ENCODE assay signal across 9 cellular contexts in the genomic region with DNA sequence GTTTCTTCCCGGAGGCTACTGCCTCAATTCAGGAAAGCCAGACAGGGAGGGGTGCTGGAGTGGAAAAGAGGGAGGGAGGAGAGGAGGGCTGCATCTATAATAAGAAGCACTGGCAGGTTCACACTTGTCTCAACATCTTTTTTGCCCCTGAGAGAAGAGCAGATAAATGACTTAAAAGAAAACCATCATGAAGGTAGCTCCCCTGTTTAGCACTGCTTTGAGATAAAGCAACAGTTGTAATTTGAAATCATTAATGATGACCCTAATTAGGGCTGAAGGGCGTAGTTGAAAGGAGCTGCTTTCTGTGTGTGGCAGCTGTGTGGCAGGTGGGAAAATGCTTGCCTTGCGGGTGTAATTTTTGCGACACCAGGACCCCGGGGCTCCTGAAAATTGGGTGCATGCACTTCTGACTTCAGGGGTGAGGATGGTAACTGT.
A peak's percentile ranks its signal among the peaks of the same experiment; 100 is the strongest.
DNase-seq lines count a peak whose midpoint lies in the region; ATAC-seq, FAIRE-seq and TF ChIP-seq lines count a peak whose summit lies in the region.
"Had no signal": no experiment of that assay in that cellular context is flagged by ENCODE, and none has a peak within 500 bp of the region (broad histone marks: within the 10 kb centered on the region; RNA-seq: fewer than 3 reads in every experiment).

No MANE protein-coding gene starts in this region.

- no peaks in the 10 kb centered on the region for H3K36me3 ChIP-seq in brain microvascular endothelial cell (replicated peaks)
- no peaks in the 10 kb centered on the region for H3K36me3 ChIP-seq in HepG2 (replicated peaks in 1 of 2; ENCODE audit: control insufficient read depth in 1 of 2, insufficient read depth in 2 of 2, low read length in 2 of 2)
- no peaks in the 10 kb centered on the region for H3K36me3 ChIP-seq in suprapubic skin
- H3K36me3 ChIP-seq in small intestine (ENCODE audit: control insufficient read depth in 2 of 2, insufficient read depth in 2 of 2, low read length in 2 of 2) = no peaks in the 10 kb centered on the region

- H3K27me3 ChIP-seq in brain microvascular endothelial cell (replicated peaks) = no peaks in the 10 kb centered on the region
- peaks cover 10 to 44% of the 10 kb centered on the region in 2 experiments for H3K27me3 ChIP-seq in HepG2 (ENCODE audit: control insufficient read depth in 1 of 2, insufficient read depth in 2 of 2, low read length in 2 of 2)
- H3K27me3 ChIP-seq in suprapubic skin = peaks cover 6% of the 10 kb centered on the region
- peaks cover 3 to 10% of the 10 kb centered on the region in 2 donors for H3K27me3 ChIP-seq in small intestine (ENCODE audit: control insufficient read depth in 2 of 2, insufficient read depth in 2 of 2, low read length in 2 of 2)

- no peaks in the 10 kb centered on the region for H3K79me2 ChIP-seq in HepG2 (ENCODE audit: insufficient read depth, low read length)

- H4K20me1 ChIP-seq in HepG2 (ENCODE audit: insufficient read depth, low read length) = no peaks in the 10 kb centered on the region

- no peak for ATAC-seq in HepG2

- H3K4me3 ChIP-seq in brain microvascular endothelial cell (ENCODE audit: low read depth, low read length) (peak overlapping the region; percentile 83), HepG2 (replicated peaks in 1 of 3; ENCODE audit: insufficient read depth in 1 of 3, low read depth in 2 of 3, low read length in 3 of 3) (no peak overlapping the region), suprapubic skin (peak overlapping the region; percentile 83), small intestine (ENCODE audit: low read depth in 1 of 2, low read length in 2 of 2) (no peak overlapping the region)

- H3K9me3 ChIP-seq in HepG2 (ENCODE audit: low read length) = no peaks in the 10 kb centered on the region
- no peaks in the 10 kb centered on the region for H3K9me3 ChIP-seq in suprapubic skin
- H3K9me3 ChIP-seq in small intestine (ENCODE audit: control insufficient read depth, low read depth) = no peaks in the 10 kb centered on the region

- H3K4me1 ChIP-seq in HepG2 (ENCODE audit: insufficient read depth, low read length) = peaks cover 18% of the 10 kb centered on the region
- peaks cover 55% of the 10 kb centered on the region for H3K4me1 ChIP-seq in suprapubic skin
- H3K4me1 ChIP-seq in small intestine (ENCODE audit: control insufficient read depth in 2 of 2, insufficient read depth in 1 of 2, low read depth in 1 of 2, low read length in 1 of 2) = peaks cover 0 to 4% of the 10 kb centered on the region in 2 donors

- TF ChIP-seq CTCF in brain microvascular endothelial cell (IDR thresholded peaks at IDR 0.05; ENCODE audit: low read depth, low read length, missing control alignments) (no peak), HepG2 (CRISPR knock-in tag; IDR thresholded peaks at IDR 0.05) (no peak), suprapubic skin (IDR thresholded peaks at IDR 0.05) (no peak)

- intact Hi-C loops in HepG2 (cut with micrococcal nuclease; ENCODE audit: unreplicated experiment) = loop anchor here (2.0 kb wide), 2 partner anchors 17 to 39 kb away; no protein-coding TSS in a partner anchor

- DNase-seq in NCI-H82 (lab: John Stamatoyannopoulos, UW) = peak; percentile 72
- DNase-seq in NCI-H82 treated with DMSO at 0.1 percent for 48 hours (lab: John Stamatoyannopoulos, UW; ENCODE audit: unreplicated experiment) = no peak
- no peak for DNase-seq in brain microvascular endothelial cell
- DNase-seq in HepG2 (ENCODE audit: low spot score) = no peak
- DNase-seq in suprapubic skin (ENCODE audit: low spot score in 2 of 2) = no peak
- DNase-seq in COLO668 (lab: John Stamatoyannopoulos, UW; ENCODE audit: unreplicated experiment) = no peak
- DNase-seq in small intestine = no peak
- DNase-seq in GOT3 (lab: John Stamatoyannopoulos, UW) = no peak
- DNase-seq: activated gamma-delta T cell had no signal

- H2AFZ ChIP-seq in HepG2 (ENCODE audit: low read length) = no peak overlapping the region

- POLR2A ChIA-PET in HepG2 (lab: Yijun Ruan, JAX) = no interaction called here

- H3K27ac ChIP-seq in brain microvascular endothelial cell (peak overlapping the region; percentile 95), HepG2 (ENCODE audit: extremely low read length, insufficient read depth, low read length) (no peak overlapping the region), suprapubic skin (peak overlapping the region; percentile 90), small intestine (ENCODE audit: low read depth in 1 of 2, low read length in 1 of 2) (peak overlapping the region in 1 of 2 donors; percentile 91)

- 63% methylated on average over 5 of the region's 5 CpGs for WGBS in HepG2 (ENCODE audit: low lambda C conversion rate)
- WGBS in suprapubic skin = 40% methylated on average over 5 of the region's 5 CpGs
- 20 to 56% (median 40%) methylated on average over 5 of the region's 5 CpGs for WGBS in small intestine, 3 donors

- BruUV-seq in HepG2 (replicated peaks; lab: Mats Ljungman, UMichigan) = no TSS peak

- TF ChIP-seq RAD21 in HepG2 (CRISPR knock-in tag; IDR thresholded peaks at IDR 0.05) = no peak

- H3K9ac ChIP-seq in HepG2 (ENCODE audit: insufficient read depth, low read depth, low read length) = no peak overlapping the region

- CTCF ChIA-PET in HepG2 (lab: Yijun Ruan, JAX; ENCODE audit: low intra/inter-chr PET ratio, low total read pairs) = interaction anchor here (1.8 kb wide), 1 partner anchor 39 kb away, joined by 5 read pairs; no protein-coding TSS in a partner anchor

- in situ Hi-C loops in brain microvascular endothelial cell (cut with HindIII; ENCODE audit: low pct_ligation_motif_present, low sequenced_read_pairs) (no loop called here), HepG2 (cut with HindIII; ENCODE audit: extremely low pct_ligation_motif_present, low pct_unique_long_range_greater_than_20kb) (no loop called here)

- TF ChIP-seq POLR2A in HepG2 (IDR thresholded peaks at IDR 0.05; ENCODE audit: insufficient read depth in 1 of 2, low read depth in 2 of 2, low read length in 2 of 2) = no peak
- TF ChIP-seq POLR2A in suprapubic skin (IDR thresholded peaks at IDR 0.05) = no peak

- H3K4me2 ChIP-seq in HepG2 (ENCODE audit: low read depth, low read length) = peak overlapping the region; percentile 73; the same call in 1 of the 2 replicates

- FAIRE-seq in HepG2 (lab: Jason Lieb, UNC) = no peak
- no peak for FAIRE-seq in small intestine (lab: Jason Lieb, UNC)

- TF ChIP-seq EP300 in HepG2 (IDR thresholded peaks at IDR 0.05; ENCODE audit: low read depth in 2 of 2, low read length in 2 of 2) = no peak
- TF ChIP-seq EP300 in HepG2 (CRISPR knock-in tag; IDR thresholded peaks at IDR 0.05; ENCODE audit: borderline replicate concordance) = no peak
- no peak for TF ChIP-seq EP300 in suprapubic skin (IDR thresholded peaks at IDR 0.05)

TF ChIP-seq in HepG2, 621 proteins besides CTCF, POLR2A, EP300 and RAD21 (continues in another document):
- TF ChIP-seq AHR (CRISPR knock-in tag; IDR thresholded peaks at IDR 0.05) = no peak
- no peak for TF ChIP-seq ZNF547 (CRISPR knock-in tag; IDR thresholded peaks at IDR 0.05)
- no peak for TF ChIP-seq ZFP82 (CRISPR knock-in tag; IDR thresholded peaks at IDR 0.05; ENCODE audit: borderline replicate concordance)
- no peak for TF ChIP-seq ZNF749 (CRISPR knock-in tag; IDR thresholded peaks at IDR 0.05; ENCODE audit: borderline replicate concordance)
- TF ChIP-seq ZNF703 (CRISPR knock-in tag; IDR thresholded peaks at IDR 0.05; ENCODE audit: borderline replicate concordance) = no peak
- TF ChIP-seq CBX2 (IDR thresholded peaks at IDR 0.05; ENCODE audit: low read depth, low read length) = no peak
- TF ChIP-seq CBX2 (CRISPR knock-in tag; IDR thresholded peaks at IDR 0.05; ENCODE audit: low read depth) = no peak
- no peak for TF ChIP-seq ZBTB39 (CRISPR knock-in tag; IDR thresholded peaks at IDR 0.05)
- no peak for TF ChIP-seq MAFG (CRISPR knock-in tag; IDR thresholded peaks at IDR 0.05)
- no peak for TF ChIP-seq ELF1 (CRISPR knock-in tag; IDR thresholded peaks at IDR 0.05)

Comparison
In these comparisons a context has a peak if more than half of its experiments do, and no peak if none do; other contexts are left out.
1. H3K4me3 ChIP-seq: peak in brain microvascular endothelial cell (single experiment) and suprapubic skin (single experiment); none in HepG2 (0 of 3) and small intestine (0 of 2).